8 cellular contexts compared by ENCODE assay signal in the genomic region with DNA sequence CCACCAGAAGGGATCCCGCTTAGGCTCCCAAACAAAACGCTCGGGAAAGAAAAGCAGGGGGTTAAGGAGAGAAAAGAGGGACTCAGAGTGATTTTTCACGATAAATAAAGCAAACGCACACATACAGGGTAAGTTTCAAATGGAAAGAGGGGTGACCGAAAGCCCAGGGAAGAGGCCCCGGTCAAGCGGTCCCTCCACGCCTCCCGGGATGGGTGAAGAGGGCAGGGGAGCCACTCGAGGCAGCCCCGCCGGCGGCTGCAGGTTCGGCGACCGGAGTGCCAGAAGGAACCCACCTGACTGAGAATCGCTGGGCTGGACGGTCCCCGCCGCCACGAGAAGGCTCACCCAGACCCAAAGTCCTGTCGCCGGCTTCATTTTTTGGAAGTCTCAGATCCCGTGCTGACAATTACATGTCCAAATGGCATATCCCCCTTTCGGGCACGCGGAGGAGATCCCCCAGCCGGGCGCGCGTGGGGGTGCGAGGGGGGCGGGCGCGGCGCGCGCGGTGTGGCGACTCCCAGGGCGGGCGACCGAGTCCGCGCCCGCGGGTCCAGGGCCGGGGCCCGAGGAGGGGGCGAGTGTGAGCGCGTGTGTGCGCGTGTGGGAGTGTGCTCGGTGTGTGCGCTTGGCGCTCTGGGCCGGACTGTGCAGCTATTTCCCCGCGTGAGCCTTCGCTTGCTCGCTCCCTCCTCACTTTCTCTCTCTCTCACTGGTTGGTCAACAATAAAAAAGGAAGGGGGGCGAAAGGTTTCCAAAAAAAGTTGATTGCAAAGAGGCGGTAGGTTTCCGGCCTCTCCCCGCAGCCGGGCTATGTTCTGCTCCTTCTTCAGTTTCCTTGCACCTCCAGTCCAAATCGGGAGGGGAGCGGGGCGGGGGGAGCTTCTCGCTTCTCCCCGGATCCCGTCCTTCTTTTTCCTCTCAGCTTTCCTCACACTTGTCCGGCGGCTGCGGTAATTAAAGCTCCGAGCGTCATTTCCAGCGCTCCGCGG. TPM values are rescaled to one million over a fixed set of nuclear protein-coding genes. Genes with fewer than 3 reads are reported as not detected.
DNase-seq lines count a peak whose midpoint lies in the region; ATAC-seq and TF ChIP-seq lines count a peak whose summit lies in the region.

Gene ERBB4, minus strand, starts transcription at position 647 of the 989 bp plus-strand sequence. Its CDS starts 272 bp downstream, at position 375.

- H3K4me1 Mint-ChIP-seq in CD4-positive, alpha-beta T cell (ENCODE audit: low read depth), result peaks cover 26% of the 10 kb centered on the region
- H3K4me1 Mint-ChIP-seq in stimulated activated memory B cell treated with anti-CD40 and anti-IgM and Interleukin-4, amounts not matched to agents 10 μg/mL and 1 μg/mL and 100 μg/mL, for 72 hours, result peaks cover 17% of the 10 kb centered on the region

- no peak for TF ChIP-seq POLR2A in breast epithelium (IDR thresholded peaks at IDR 0.05)

- H3K27me3 ChIP-seq in CD4-positive, alpha-beta T cell (ENCODE audit: control insufficient read depth, insufficient read depth, low read length), result peaks cover 65% of the 10 kb centered on the region
- H3K27me3 ChIP-seq in breast epithelium, result peaks cover 0 to 3% of the 10 kb centered on the region in 2 donors
- peaks cover 14% of the 10 kb centered on the region for H3K27me3 ChIP-seq in kidney epithelial cell (ENCODE audit: control insufficient read depth, insufficient read depth, low read length)

- no peaks in the 10 kb centered on the region for H3K9me3 ChIP-seq in CD4-positive, alpha-beta T cell (ENCODE audit: control insufficient read depth, low read length)
- H3K9me3 ChIP-seq in breast epithelium, result no peaks in the 10 kb centered on the region

- no peak for ATAC-seq in CD4-positive, alpha-beta T cell (ENCODE audit: poor library complexity)
- ATAC-seq in stimulated activated memory B cell treated with anti-CD40 and anti-IgM and Interleukin-4, amounts not matched to agents 10 μg/mL and 1 μg/mL and 100 μg/mL, for 72 hours, result peak; percentile 24
- no peak for ATAC-seq in HG02610 (IDR thresholded peaks at IDR 0.05; ENCODE audit: unreplicated experiment)
- no peak for ATAC-seq in HG03159 (IDR thresholded peaks at IDR 0.05; ENCODE audit: unreplicated experiment)

- H3K27ac Mint-ChIP-seq in CD4-positive, alpha-beta T cell, result no peak within 1 kb of the TSS
- H3K27ac Mint-ChIP-seq in stimulated activated memory B cell treated with anti-CD40 and anti-IgM and Interleukin-4, amounts not matched to agents 10 μg/mL and 1 μg/mL and 100 μg/mL, for 72 hours, result no peak within 1 kb of the TSS

- no peaks in the 10 kb centered on the region for H3K9me3 Mint-ChIP-seq in CD4-positive, alpha-beta T cell
- peaks cover 4% of the 10 kb centered on the region for H3K9me3 Mint-ChIP-seq in stimulated activated memory B cell treated with anti-CD40 and anti-IgM and Interleukin-4, amounts not matched to agents 10 μg/mL and 1 μg/mL and 100 μg/mL, for 72 hours

- TF ChIP-seq CTCF in CD4-positive, alpha-beta T cell (IDR thresholded peaks at IDR 0.05), result no peak
- TF ChIP-seq CTCF in breast epithelium (IDR thresholded peaks at IDR 0.05) (no peak), kidney epithelial cell (IDR thresholded peaks at IDR 0.05; ENCODE audit: insufficient read depth, low read length, poor library complexity, severe bottlenecking) (no peak)

- POLR2A ChIA-PET in CD4-positive, alpha-beta T cell (lab: Charles Lee), result no interaction called here

- H3K4me3 Mint-ChIP-seq in CD4-positive, alpha-beta T cell, result peak within 1 kb of the TSS; percentile 38
- H3K4me3 Mint-ChIP-seq in stimulated activated memory B cell treated with anti-CD40 and anti-IgM and Interleukin-4, amounts not matched to agents 10 μg/mL and 1 μg/mL and 100 μg/mL, for 72 hours, result peak within 1 kb of the TSS; percentile 61

- peak within 1 kb of the TSS; percentile 56 to 82 (median 60) for H3K4me3 ChIP-seq in breast epithelium
- peak within 1 kb of the TSS; percentile 71 for H3K4me3 ChIP-seq in kidney epithelial cell (ENCODE audit: low read depth, low read length)

- no peaks in the 10 kb centered on the region for H3K36me3 Mint-ChIP-seq in CD4-positive, alpha-beta T cell (ENCODE audit: low read depth)
- no peaks in the 10 kb centered on the region for H3K36me3 Mint-ChIP-seq in stimulated activated memory B cell treated with anti-CD40 and anti-IgM and Interleukin-4, amounts not matched to agents 10 μg/mL and 1 μg/mL and 100 μg/mL, for 72 hours

- intact Hi-C loops in CD4-positive, alpha-beta T cell (cut with DNase I, micrococcal nuclease), result no loop called here
- intact Hi-C loops in breast epithelium (cut with DNase I; ENCODE audit: low total_unique reads), result no loop called here

- DNase-seq in CD4-positive, alpha-beta T cell, result no peak
- DNase-seq in HK-2 (ENCODE audit: unreplicated experiment), result peak; percentile 17
- no peak for DNase-seq in breast epithelium (ENCODE audit: low spot score in 2 of 2)
- DNase-seq in kidney epithelial cell (ENCODE audit: low read depth), result no peak
- no peak for DNase-seq in OCI-M2 (lab: John Stamatoyannopoulos, UW; ENCODE audit: unreplicated experiment)

- CTCF ChIA-PET in CD4-positive, alpha-beta T cell (lab: Charles Lee), result no interaction called here

- no peaks in the 10 kb centered on the region for H3K4me1 ChIP-seq in breast epithelium

- H3K27me3 Mint-ChIP-seq in CD4-positive, alpha-beta T cell, result peaks cover 75% of the 10 kb centered on the region
- peaks cover 63% of the 10 kb centered on the region for H3K27me3 Mint-ChIP-seq in stimulated activated memory B cell treated with anti-CD40 and anti-IgM and Interleukin-4, amounts not matched to agents 10 μg/mL and 1 μg/mL and 100 μg/mL, for 72 hours

- H3K36me3 ChIP-seq in breast epithelium, result no peaks in the 10 kb centered on the region
- no peaks in the 10 kb centered on the region for H3K36me3 ChIP-seq in kidney epithelial cell (ENCODE audit: control insufficient read depth, insufficient read depth, low read length)

- H3K27ac ChIP-seq in CD4-positive, alpha-beta T cell (ENCODE audit: low read depth, low read length), result no peak within 1 kb of the TSS
- H3K27ac ChIP-seq in breast epithelium, result peak within 1 kb of the TSS; percentile 2 to 23

RNA-seq across cellular contexts. Expression of gene ERBB4, which starts in this region (rescaled TPM):
- total RNA-seq in CD4-positive, alpha-beta T cell, result not detected
- total RNA-seq in breast epithelium (10 to 100 TPM in 2 of 3 donors, 1 to 10 TPM in 1; 1.6 to 53.1 (median 18.4) TPM), kidney epithelial cell (2.6 and 2.7 TPM in 2 replicates)
